Comparison of ENCODE assay signal across 1 cellular context in the genomic region with DNA sequence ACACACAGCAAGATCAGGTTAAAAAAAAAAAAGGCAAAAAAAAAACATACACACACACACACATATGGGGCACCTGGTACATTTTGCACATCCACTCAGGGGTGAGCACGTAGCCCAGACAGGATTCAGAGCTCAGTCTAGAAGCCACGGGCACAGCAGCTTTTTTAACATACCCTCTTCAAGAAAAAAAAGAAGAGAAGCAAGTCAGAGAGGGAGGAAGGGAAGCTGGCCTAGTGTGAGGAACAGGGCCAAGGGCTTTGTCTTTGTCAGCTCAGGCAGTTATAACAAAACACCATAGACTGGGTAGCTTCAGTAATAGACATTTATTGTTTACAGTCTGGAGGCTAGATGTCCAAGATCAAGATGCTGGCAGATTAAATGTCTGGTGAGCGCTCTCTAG.
TF ChIP-seq lines count a peak whose summit lies in the region.

No MANE protein-coding gene starts in this region.

TF ChIP-seq in GM23338, 12 proteins besides CTCF, POLR2A, EP300 and RAD21 (continued from another document):
- TF ChIP-seq, protein P1, sequence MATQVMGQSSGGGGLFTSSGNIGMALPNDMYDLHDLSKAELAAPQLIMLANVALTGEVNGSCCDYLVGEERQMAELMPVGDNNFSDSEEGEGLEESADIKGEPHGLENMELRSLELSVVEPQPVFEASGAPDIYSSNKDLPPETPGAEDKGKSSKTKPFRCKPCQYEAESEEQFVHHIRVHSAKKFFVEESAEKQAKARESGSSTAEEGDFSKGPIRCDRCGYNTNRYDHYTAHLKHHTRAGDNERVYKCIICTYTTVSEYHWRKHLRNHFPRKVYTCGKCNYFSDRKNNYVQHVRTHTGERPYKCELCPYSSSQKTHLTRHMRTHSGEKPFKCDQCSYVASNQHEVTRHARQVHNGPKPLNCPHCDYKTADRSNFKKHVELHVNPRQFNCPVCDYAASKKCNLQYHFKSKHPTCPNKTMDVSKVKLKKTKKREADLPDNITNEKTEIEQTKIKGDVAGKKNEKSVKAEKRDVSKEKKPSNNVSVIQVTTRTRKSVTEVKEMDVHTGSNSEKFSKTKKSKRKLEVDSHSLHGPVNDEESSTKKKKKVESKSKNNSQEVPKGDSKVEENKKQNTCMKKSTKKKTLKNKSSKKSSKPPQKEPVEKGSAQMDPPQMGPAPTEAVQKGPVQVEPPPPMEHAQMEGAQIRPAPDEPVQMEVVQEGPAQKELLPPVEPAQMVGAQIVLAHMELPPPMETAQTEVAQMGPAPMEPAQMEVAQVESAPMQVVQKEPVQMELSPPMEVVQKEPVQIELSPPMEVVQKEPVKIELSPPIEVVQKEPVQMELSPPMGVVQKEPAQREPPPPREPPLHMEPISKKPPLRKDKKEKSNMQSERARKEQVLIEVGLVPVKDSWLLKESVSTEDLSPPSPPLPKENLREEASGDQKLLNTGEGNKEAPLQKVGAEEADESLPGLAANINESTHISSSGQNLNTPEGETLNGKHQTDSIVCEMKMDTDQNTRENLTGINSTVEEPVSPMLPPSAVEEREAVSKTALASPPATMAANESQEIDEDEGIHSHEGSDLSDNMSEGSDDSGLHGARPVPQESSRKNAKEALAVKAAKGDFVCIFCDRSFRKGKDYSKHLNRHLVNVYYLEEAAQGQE (IDR thresholded peaks at IDR 0.05; ENCODE audit: unreplicated experiment): no peak
- TF ChIP-seq, protein P2, sequence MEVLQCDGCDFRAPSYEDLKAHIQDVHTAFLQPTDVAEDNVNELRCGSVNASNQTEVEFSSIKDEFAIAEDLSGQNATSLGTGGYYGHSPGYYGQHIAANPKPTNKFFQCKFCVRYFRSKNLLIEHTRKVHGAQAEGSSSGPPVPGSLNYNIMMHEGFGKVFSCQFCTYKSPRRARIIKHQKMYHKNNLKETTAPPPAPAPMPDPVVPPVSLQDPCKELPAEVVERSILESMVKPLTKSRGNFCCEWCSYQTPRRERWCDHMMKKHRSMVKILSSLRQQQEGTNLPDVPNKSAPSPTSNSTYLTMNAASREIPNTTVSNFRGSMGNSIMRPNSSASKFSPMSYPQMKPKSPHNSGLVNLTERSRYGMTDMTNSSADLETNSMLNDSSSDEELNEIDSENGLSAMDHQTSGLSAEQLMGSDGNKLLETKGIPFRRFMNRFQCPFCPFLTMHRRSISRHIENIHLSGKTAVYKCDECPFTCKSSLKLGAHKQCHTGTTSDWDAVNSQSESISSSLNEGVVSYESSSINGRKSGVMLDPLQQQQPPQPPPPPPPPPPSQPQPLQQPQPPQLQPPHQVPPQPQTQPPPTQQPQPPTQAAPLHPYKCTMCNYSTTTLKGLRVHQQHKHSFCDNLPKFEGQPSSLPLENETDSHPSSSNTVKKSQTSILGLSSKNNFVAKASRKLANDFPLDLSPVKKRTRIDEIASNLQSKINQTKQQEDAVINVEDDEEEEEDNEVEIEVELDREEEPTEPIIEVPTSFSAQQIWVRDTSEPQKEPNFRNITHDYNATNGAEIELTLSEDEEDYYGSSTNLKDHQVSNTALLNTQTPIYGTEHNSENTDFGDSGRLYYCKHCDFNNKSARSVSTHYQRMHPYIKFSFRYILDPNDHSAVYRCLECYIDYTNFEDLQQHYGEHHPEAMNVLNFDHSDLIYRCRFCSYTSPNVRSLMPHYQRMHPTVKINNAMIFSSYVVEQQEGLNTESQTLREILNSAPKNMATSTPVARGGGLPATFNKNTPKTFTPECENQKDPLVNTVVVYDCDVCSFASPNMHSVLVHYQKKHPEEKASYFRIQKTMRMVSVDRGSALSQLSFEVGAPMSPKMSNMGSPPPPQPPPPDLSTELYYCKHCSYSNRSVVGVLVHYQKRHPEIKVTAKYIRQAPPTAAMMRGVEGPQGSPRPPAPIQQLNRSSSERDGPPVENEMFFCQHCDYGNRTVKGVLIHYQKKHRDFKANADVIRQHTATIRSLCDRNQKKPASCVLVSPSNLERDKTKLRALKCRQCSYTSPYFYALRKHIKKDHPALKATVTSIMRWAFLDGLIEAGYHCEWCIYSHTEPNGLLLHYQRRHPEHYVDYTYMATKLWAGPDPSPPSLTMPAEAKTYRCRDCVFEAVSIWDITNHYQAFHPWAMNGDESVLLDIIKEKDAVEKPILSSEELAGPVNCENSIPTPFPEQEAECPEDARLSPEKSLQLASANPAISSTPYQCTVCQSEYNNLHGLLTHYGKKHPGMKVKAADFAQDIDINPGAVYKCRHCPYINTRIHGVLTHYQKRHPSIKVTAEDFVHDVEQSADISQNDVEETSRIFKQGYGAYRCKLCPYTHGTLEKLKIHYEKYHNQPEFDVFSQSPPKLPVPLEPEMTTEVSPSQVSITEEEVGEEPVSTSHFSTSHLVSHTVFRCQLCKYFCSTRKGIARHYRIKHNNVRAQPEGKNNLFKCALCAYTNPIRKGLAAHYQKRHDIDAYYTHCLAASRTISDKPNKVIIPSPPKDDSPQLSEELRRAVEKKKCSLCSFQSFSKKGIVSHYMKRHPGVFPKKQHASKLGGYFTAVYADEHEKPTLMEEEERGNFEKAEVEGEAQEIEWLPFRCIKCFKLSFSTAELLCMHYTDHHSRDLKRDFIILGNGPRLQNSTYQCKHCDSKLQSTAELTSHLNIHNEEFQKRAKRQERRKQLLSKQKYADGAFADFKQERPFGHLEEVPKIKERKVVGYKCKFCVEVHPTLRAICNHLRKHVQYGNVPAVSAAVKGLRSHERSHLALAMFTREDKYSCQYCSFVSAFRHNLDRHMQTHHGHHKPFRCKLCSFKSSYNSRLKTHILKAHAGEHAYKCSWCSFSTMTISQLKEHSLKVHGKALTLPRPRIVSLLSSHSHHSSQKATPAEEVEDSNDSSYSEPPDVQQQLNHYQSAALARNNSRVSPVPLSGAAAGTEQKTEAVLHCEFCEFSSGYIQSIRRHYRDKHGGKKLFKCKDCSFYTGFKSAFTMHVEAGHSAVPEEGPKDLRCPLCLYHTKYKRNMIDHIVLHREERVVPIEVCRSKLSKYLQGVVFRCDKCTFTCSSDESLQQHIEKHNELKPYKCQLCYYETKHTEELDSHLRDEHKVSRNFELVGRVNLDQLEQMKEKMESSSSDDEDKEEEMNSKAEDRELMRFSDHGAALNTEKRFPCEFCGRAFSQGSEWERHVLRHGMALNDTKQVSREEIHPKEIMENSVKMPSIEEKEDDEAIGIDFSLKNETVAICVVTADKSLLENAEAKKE (CRISPR knock-in tag; IDR thresholded peaks at IDR 0.05): no peak
- no peak for TF ChIP-seq NANOG (IDR thresholded peaks at IDR 0.05; ENCODE audit: borderline replicate concordance)
- no peak for TF ChIP-seq ZNF331 (CRISPR knock-in tag; IDR thresholded peaks at IDR 0.05; ENCODE audit: low read depth)
- TF ChIP-seq STAT1 (IDR thresholded peaks at IDR 0.05; ENCODE audit: unreplicated experiment): no peak
- TF ChIP-seq EZH2phosphoT487 (IDR thresholded peaks at IDR 0.05; ENCODE audit: unreplicated experiment): no peak
- TF ChIP-seq CREB1 (CRISPR knock-in tag; IDR thresholded peaks at IDR 0.05; ENCODE audit: low read depth): no peak
- TF ChIP-seq EZH2 (IDR thresholded peaks at IDR 0.05; ENCODE audit: low read depth, unreplicated experiment): no peak
- no peak for TF ChIP-seq POLR2AphosphoS5 (IDR thresholded peaks at IDR 0.05; ENCODE audit: low read depth)
TF ChIP-seq in GM23338: peak in this region for 0.
